ENCODE assay signal across 1 cellular context in the genomic region with DNA sequence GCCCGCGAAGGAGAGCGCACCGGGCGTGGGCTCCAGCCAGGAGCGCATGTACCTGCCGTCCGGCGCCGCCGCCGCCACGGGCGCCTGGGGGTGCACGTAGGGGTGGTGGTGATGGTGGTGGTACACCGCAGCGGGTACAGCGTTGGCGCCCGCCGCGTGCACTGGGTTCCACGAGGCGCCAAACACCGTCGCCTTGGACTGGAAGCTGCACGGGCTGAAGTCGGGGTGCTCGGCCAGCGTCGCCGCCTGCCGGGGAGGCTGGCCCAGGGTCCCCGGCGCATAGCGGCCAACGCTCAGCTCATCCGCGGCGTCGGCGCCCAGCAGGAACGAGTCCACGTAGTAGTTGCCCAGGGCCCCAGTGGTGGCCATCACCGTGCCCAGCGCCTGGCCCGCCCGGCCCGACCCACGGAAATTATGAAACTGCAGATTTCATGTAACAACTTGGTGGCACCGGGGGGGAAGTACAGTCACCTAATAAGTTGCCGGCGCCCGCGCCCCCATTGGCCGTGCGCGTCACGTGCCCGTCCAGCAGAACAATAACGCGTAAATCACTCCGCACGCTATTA.
TF ChIP-seq lines count a peak whose summit lies in the region.

A gene (minus strand): TSS at position 449 of the 566 bp plus-strand sequence. CDS start 80 bp downstream, at position 369.

TF ChIP-seq in HepG2, 621 proteins besides CTCF, POLR2A, EP300 and RAD21 (continued from another document):
- TF ChIP-seq, protein P1, sequence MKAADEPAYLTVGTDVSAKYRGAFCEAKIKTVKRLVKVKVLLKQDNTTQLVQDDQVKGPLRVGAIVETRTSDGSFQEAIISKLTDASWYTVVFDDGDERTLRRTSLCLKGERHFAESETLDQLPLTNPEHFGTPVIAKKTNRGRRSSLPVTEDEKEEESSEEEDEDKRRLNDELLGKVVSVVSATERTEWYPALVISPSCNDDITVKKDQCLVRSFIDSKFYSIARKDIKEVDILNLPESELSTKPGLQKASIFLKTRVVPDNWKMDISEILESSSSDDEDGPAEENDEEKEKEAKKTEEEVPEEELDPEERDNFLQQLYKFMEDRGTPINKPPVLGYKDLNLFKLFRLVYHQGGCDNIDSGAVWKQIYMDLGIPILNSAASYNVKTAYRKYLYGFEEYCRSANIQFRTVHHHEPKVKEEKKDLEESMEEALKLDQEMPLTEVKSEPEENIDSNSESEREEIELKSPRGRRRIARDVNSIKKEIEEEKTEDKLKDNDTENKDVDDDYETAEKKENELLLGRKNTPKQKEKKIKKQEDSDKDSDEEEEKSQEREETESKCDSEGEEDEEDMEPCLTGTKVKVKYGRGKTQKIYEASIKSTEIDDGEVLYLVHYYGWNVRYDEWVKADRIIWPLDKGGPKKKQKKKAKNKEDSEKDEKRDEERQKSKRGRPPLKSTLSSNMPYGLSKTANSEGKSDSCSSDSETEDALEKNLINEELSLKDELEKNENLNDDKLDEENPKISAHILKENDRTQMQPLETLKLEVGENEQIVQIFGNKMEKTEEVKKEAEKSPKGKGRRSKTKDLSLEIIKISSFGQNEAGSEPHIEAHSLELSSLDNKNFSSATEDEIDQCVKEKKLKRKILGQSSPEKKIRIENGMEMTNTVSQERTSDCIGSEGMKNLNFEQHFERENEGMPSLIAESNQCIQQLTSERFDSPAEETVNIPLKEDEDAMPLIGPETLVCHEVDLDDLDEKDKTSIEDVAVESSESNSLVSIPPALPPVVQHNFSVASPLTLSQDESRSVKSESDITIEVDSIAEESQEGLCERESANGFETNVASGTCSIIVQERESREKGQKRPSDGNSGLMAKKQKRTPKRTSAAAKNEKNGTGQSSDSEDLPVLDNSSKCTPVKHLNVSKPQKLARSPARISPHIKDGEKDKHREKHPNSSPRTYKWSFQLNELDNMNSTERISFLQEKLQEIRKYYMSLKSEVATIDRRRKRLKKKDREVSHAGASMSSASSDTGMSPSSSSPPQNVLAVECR (CRISPR knock-in tag; IDR thresholded peaks at IDR 0.05; ENCODE audit: borderline replicate concordance): no peak
- TF ChIP-seq, protein P2, sequence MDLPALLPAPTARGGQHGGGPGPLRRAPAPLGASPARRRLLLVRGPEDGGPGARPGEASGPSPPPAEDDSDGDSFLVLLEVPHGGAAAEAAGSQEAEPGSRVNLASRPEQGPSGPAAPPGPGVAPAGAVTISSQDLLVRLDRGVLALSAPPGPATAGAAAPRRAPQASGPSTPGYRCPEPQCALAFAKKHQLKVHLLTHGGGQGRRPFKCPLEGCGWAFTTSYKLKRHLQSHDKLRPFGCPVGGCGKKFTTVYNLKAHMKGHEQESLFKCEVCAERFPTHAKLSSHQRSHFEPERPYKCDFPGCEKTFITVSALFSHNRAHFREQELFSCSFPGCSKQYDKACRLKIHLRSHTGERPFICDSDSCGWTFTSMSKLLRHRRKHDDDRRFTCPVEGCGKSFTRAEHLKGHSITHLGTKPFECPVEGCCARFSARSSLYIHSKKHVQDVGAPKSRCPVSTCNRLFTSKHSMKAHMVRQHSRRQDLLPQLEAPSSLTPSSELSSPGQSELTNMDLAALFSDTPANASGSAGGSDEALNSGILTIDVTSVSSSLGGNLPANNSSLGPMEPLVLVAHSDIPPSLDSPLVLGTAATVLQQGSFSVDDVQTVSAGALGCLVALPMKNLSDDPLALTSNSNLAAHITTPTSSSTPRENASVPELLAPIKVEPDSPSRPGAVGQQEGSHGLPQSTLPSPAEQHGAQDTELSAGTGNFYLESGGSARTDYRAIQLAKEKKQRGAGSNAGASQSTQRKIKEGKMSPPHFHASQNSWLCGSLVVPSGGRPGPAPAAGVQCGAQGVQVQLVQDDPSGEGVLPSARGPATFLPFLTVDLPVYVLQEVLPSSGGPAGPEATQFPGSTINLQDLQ (CRISPR knock-in tag; IDR thresholded peaks at IDR 0.05): no peak
- TF ChIP-seq, protein P3, sequence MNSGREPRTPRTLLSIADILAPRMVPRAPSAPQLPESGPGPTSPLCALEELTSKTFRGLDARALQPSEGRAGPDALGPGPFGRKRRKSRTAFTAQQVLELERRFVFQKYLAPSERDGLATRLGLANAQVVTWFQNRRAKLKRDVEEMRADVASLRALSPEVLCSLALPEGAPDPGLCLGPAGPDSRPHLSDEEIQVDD (CRISPR knock-in tag; IDR thresholded peaks at IDR 0.05; ENCODE audit: borderline replicate concordance): no peak
- TF ChIP-seq DR1 (CRISPR knock-in tag; IDR thresholded peaks at IDR 0.05) (no peak), HOXA5 (CRISPR knock-in tag; IDR thresholded peaks at IDR 0.05) (no peak)
- TF ChIP-seq, protein P4, sequence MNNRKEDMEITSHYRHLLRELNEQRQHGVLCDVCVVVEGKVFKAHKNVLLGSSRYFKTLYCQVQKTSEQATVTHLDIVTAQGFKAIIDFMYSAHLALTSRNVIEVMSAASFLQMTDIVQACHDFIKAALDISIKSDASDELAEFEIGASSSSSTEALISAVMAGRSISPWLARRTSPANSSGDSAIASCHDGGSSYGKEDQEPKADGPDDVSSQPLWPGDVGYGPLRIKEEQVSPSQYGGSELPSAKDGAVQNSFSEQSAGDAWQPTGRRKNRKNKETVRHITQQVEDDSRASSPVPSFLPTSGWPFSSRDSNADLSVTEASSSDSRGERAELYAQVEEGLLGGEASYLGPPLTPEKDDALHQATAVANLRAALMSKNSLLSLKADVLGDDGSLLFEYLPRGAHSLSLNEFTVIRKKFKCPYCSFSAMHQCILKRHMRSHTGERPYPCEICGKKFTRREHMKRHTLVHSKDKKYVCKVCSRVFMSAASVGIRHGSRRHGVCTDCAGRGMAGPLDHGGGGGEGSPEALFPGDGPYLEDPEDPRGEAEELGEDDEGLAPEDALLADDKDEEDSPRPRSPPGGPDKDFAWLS (CRISPR knock-in tag; IDR thresholded peaks at IDR 0.05; ENCODE audit: borderline replicate concordance): no peak
